ENCODE assay signal across 28 cellular contexts in genomic region chr22:30370681-30371080, GRCh38. TPM values are rescaled to one million over a fixed set of nuclear protein-coding genes. Genes with fewer than 3 reads are reported as not detected.
DNase-seq lines count a peak whose midpoint lies in the region; ATAC-seq lines count a peak whose summit lies in the region.
"Had no signal": no experiment of that assay in that cellular context is flagged by ENCODE, and none has a peak within 500 bp of the region (broad histone marks: within the 10 kb centered on the region; RNA-seq: fewer than 3 reads in every experiment).

No MANE protein-coding gene starts in this region.

- H3K27ac Mint-ChIP-seq in stimulated activated naive CD8-positive, alpha-beta T cell treated with anti-CD3 and anti-CD28 coated beads, Interleukin-15, amount 100 ng/mL, for 72 hours: peak overlapping the region; percentile 25 to 76
- H3K27ac Mint-ChIP-seq: HFFc6, memory B cell, neural progenitor cell had no signal

- no peak for DNase-seq in stimulated activated naive CD8-positive, alpha-beta T cell treated with anti-CD3 and anti-CD28 coated beads, Interleukin-15, amount 100 ng/mL, for 72 hours
- DNase-seq in stimulated activated naive CD8-positive, alpha-beta T cell treated with anti-CD3 and anti-CD28 coated beads, Interleukin-15, Interleukin-2, amounts not matched to agents 100 U/mL and 50 U/mL, for 24 hours: no peak
- DNase-seq in NCI-H524 (lab: John Stamatoyannopoulos, UW) (peak; percentile 81 to 88), islet precursor cell (peak; percentile 54), SIG-M5 (lab: John Stamatoyannopoulos, UW) (no peak), mesenteric fat pad (ENCODE audit: low spot score) (no peak)
- DNase-seq: activated CD4-positive, alpha-beta T cell treated with anti-CD3 and anti-CD28 coated beads for 48 hours; activated gamma-delta T cell; activated T-cell treated with anti-CD3 and anti-CD28 coated beads, Interleukin-2, amount 50 U/mL, for 1 hour; C1 segment of cervical spinal cord; colonic mucosa; COR-L47; effector CD8-positive, alpha-beta T cell; GM23248; HFFc6; IMR-90; NCI-H69; Peyer's patch; right cardiac atrium; SHP77; spleen; stimulated activated CD4-positive, alpha-beta T cell treated with anti-CD3 and anti-CD28 coated beads, Interleukin-2, amount 100 ng/mL, for 24 hours; T-helper 9 cell; transverse colon had no signal

- H3K4me3 Mint-ChIP-seq in stimulated activated naive CD8-positive, alpha-beta T cell treated with anti-CD3 and anti-CD28 coated beads, Interleukin-15, amount 100 ng/mL, for 72 hours: no peak overlapping the region
- H3K4me3 Mint-ChIP-seq: HFFc6, memory B cell, neural progenitor cell had no signal

- H3K27me3 Mint-ChIP-seq in stimulated activated naive CD8-positive, alpha-beta T cell treated with anti-CD3 and anti-CD28 coated beads, Interleukin-15, amount 100 ng/mL, for 72 hours: no peaks in the 10 kb centered on the region
- H3K27me3 Mint-ChIP-seq: memory B cell had no signal

- no peaks in the 10 kb centered on the region for H3K9me3 Mint-ChIP-seq in stimulated activated naive CD8-positive, alpha-beta T cell treated with anti-CD3 and anti-CD28 coated beads, Interleukin-15, amount 100 ng/mL, for 72 hours
- H3K9me3 Mint-ChIP-seq: HFFc6, memory B cell, neural progenitor cell had no signal

- no peaks in the 10 kb centered on the region for H3K4me1 Mint-ChIP-seq in stimulated activated naive CD8-positive, alpha-beta T cell treated with anti-CD3 and anti-CD28 coated beads, Interleukin-15, amount 100 ng/mL, for 72 hours
- H3K4me1 Mint-ChIP-seq: memory B cell had no signal

- no peak for ATAC-seq in stimulated activated naive CD8-positive, alpha-beta T cell treated with anti-CD3 and anti-CD28 coated beads, Interleukin-15, amount 100 ng/mL, for 72 hours
- ATAC-seq in stimulated activated naive CD8-positive, alpha-beta T cell treated with anti-CD3 and anti-CD28 coated beads, Interleukin-15, Interleukin-2, amounts not matched to agents 100 U/mL and 50 U/mL, for 24 hours: no peak
- ATAC-seq in GM21390 (IDR thresholded peaks at IDR 0.05; ENCODE audit: unreplicated experiment): no peak
- ATAC-seq: left lobe of liver, right cardiac atrium had no signal

RNA-seq across cellular contexts. Expression of gene CCDC157, which starts 13.9 kb away (rescaled TPM):
- 0.77 TPM for total RNA-seq in mesenteric fat pad

RNA-seq across cellular contexts. Expression of gene SF3A1, which starts 14.0 kb away (rescaled TPM):
- 119 TPM for total RNA-seq in mesenteric fat pad

RNA-seq across cellular contexts. Expression of gene RNF215, which starts 16.5 kb away (rescaled TPM):
- 9.1 TPM for total RNA-seq in mesenteric fat pad

RNA-seq across cellular contexts. Expression of gene SEC14L2, which starts 26.1 kb away (rescaled TPM):
- total RNA-seq in mesenteric fat pad: 3.4 TPM

RNA-seq across cellular contexts. Expression of gene TBC1D10A, which starts 43.9 kb away (rescaled TPM):
- 25.8 TPM for total RNA-seq in mesenteric fat pad

Comparison
In these comparisons a context has a peak if more than half of its experiments do, and no peak if none do; other contexts are left out.
1. DNase-seq: peak in NCI-H524 (2 of 2) and islet precursor cell (single experiment); none in stimulated activated naive CD8-positive, alpha-beta T cell treated with anti-CD3 and anti-CD28 coated beads, Interleukin-15, amount 100 ng/mL, for 72 hours (0 of 2), stimulated activated naive CD8-positive, alpha-beta T cell treated with anti-CD3 and anti-CD28 coated beads, Interleukin-15, Interleukin-2, amounts not matched to agents 100 U/mL and 50 U/mL, for 24 hours (single experiment), SIG-M5 (single experiment) and mesenteric fat pad (single experiment).